15 cellular contexts compared by ENCODE assay signal in the genomic region with DNA sequence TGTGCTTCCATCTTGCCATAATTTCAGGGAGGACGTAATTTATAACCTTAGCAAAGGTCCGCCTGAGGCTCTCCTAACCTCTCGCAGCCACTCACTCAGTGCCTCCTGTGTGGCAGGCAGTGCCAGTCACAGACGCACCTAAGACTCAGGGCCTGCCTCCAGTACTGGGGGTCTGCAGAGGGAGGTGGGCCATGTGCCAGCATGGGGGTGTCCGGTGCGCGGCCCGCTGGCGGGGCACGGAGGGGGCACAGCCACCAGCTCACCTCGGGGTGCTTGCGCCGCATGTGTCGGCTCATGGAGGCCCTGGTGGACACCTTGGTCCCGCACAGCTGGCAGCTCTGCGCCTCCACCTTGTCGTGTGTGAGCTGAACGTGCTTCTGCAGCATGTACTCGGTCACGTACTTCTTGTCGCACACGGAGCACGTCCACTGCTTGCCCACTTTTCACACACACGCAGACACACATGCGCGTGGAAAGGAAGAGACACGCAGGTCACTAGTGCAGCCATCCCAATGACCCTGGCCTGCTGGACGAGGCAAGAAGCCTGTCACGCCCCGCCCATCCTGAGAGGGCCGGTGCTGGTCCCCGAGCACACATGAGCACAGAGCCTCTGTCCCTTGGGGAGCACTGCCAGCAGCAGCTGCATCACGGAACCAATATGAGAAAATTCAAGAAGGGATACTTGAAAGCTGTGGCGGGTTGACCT. TPM values are rescaled to one million over a fixed set of nuclear protein-coding genes. Genes with fewer than 3 reads are reported as not detected.
DNase-seq lines count a peak whose midpoint lies in the region; ATAC-seq and TF ChIP-seq lines count a peak whose summit lies in the region.
"Had no signal": no experiment of that assay in that cellular context is flagged by ENCODE, and none has a peak within 500 bp of the region (broad histone marks: within the 10 kb centered on the region; RNA-seq: fewer than 3 reads in every experiment).

No MANE protein-coding gene starts in this region.

- intact Hi-C loops in upper lobe of right lung (cut with DNase I): loop anchor here (10.0 kb wide), 1 partner anchor 295 kb away; no protein-coding TSS in a partner anchor

- in situ Hi-C loops in GM13976 (cut with MboI; ENCODE audit: low sequenced_read_pairs, unreplicated experiment): loop anchor here (10.0 kb wide), 1 partner anchor 305 kb away; no protein-coding TSS in a partner anchor

- H3K27ac ChIP-seq in upper lobe of right lung: no peak overlapping the region

- no peaks in the 10 kb centered on the region for H3K27me3 ChIP-seq in H7 (ENCODE audit: control insufficient read depth, insufficient read depth, low read length)
- no peaks in the 10 kb centered on the region for H3K27me3 ChIP-seq in upper lobe of right lung
- H3K27me3 ChIP-seq: BE2C had no signal

- no peak overlapping the region for H3K4me3 ChIP-seq in H7 (ENCODE audit: insufficient read depth, low read depth, low read length)
- H3K4me3 ChIP-seq in upper lobe of right lung: no peak overlapping the region
- H3K4me3 ChIP-seq: GM23338 had no signal

- H3K9me3 ChIP-seq in upper lobe of right lung: no peaks in the 10 kb centered on the region
- H3K9me3 ChIP-seq: BE2C, Caco-2 had no signal

- DNase-seq in GM13976 (ENCODE audit: low spot score) (peak; percentile 23), H7 (peak; percentile 39), islet precursor cell (peak; percentile 45), upper lobe of right lung (no peak), medulla oblongata (ENCODE audit: extremely low spot score) (no peak)
- DNase-seq in activated CD4-positive, alpha-beta T cell treated with anti-CD3 and anti-CD28 coated beads, Interleukin-2, amount 50 U/mL, for 48 hours: no peak
- DNase-seq: ACHN; BE2C; C1 segment of cervical spinal cord; Caco-2; CD4-positive, alpha-beta T cell; H9; KG1 had no signal

- H3K4me1 ChIP-seq in upper lobe of right lung: no peaks in the 10 kb centered on the region
- H3K4me1 ChIP-seq: BE2C, Caco-2 had no signal

- no peak for TF ChIP-seq CTCF in GM13976 (IDR thresholded peaks at IDR 0.05; ENCODE audit: borderline replicate concordance, control extremely low read depth, extremely low read depth, insufficient read depth, missing control alignments)
- TF ChIP-seq CTCF in upper lobe of right lung (IDR thresholded peaks at IDR 0.05): no peak

- ATAC-seq in upper lobe of right lung (peak; percentile 27), GM21786 (IDR thresholded peaks at IDR 0.05; ENCODE audit: unreplicated experiment) (no peak)
- ATAC-seq: GM23338 had no signal

- H3K36me3 ChIP-seq in H7 (replicated peaks; ENCODE audit: control insufficient read depth, insufficient read depth, low read length) (peaks cover 3% of the 10 kb centered on the region), upper lobe of right lung (peaks cover 22% of the 10 kb centered on the region)

RNA-seq across cellular contexts. Expression of a gene that starts 43.2 kb away (rescaled TPM):
- 10.5 and 11.7 TPM in 2 replicates for total RNA-seq in H7 (2014; rRNA removed; shearing (Covaris generic))
- total RNA-seq in upper lobe of right lung: 10.9 TPM

Comparison
In these comparisons a context has a peak if more than half of its experiments do, and no peak if none do; other contexts are left out.
1. DNase-seq: peak in GM13976 (single experiment), H7 (single experiment) and islet precursor cell (single experiment); none in upper lobe of right lung (single experiment), medulla oblongata (single experiment) and activated CD4-positive, alpha-beta T cell treated with anti-CD3 and anti-CD28 coated beads, Interleukin-2, amount 50 U/mL, for 48 hours (0 of 2).